In genomic region chr9:72462340-72462739, GRCh38 we compare ENCODE assay signal across 1 cellular context.
TF ChIP-seq lines count a peak whose summit lies in the region.

No MANE protein-coding gene starts in this region.

TF ChIP-seq in GM23338, 12 proteins besides CTCF, POLR2A, EP300 and RAD21 (continued from another document):
- no peak for TF ChIP-seq ZNF462 (CRISPR knock-in tag; IDR thresholded peaks at IDR 0.05)
- TF ChIP-seq ETS1 (IDR thresholded peaks at IDR 0.05): no peak
